Comparison of ENCODE assay signal across 3 cellular contexts in the genomic region with DNA sequence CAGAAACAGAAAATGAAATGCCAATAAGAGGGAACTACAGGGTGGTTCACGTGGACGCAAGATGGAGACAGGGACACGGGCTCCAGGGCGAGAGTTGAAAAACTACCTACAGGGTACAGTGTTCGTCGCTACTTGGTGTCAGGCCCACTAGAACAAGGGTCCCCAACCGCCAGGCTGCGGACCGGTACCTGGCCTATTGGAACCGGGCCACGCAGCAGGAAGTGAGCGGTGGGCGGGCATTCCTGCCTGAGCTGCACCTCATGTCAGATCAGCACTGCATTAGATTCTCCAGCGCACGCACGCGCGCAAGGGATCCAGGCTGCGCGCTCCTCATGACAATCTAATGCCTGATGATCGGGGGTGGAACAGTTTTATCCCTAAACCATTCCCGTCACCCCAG.
TF ChIP-seq lines count a peak whose summit lies in the region.

No MANE protein-coding gene starts in this region.

TF ChIP-seq in IMR-90, 13 proteins besides CTCF, POLR2A, EP300 and RAD21:
- TF ChIP-seq, protein P1, sequence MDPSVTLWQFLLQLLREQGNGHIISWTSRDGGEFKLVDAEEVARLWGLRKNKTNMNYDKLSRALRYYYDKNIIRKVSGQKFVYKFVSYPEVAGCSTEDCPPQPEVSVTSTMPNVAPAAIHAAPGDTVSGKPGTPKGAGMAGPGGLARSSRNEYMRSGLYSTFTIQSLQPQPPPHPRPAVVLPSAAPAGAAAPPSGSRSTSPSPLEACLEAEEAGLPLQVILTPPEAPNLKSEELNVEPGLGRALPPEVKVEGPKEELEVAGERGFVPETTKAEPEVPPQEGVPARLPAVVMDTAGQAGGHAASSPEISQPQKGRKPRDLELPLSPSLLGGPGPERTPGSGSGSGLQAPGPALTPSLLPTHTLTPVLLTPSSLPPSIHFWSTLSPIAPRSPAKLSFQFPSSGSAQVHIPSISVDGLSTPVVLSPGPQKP (IDR thresholded peaks at IDR 0.05; ENCODE audit: borderline replicate concordance, low read depth, low read length) = no peak
- TF ChIP-seq MAFK (IDR thresholded peaks at IDR 0.05; ENCODE audit: low read depth, low read length) (no peak), NFE2L2 (IDR thresholded peaks at IDR 0.05; ENCODE audit: low read depth, low read length) (no peak)
- TF ChIP-seq, protein P2, sequence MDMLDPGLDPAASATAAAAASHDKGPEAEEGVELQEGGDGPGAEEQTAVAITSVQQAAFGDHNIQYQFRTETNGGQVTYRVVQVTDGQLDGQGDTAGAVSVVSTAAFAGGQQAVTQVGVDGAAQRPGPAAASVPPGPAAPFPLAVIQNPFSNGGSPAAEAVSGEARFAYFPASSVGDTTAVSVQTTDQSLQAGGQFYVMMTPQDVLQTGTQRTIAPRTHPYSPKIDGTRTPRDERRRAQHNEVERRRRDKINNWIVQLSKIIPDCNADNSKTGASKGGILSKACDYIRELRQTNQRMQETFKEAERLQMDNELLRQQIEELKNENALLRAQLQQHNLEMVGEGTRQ (IDR thresholded peaks at IDR 0.05; ENCODE audit: low read depth, low read length) = no peak

TF ChIP-seq in GM12878, 131 proteins besides CTCF, POLR2A, EP300 and RAD21 (continues in another document):
- TF ChIP-seq, protein P3, sequence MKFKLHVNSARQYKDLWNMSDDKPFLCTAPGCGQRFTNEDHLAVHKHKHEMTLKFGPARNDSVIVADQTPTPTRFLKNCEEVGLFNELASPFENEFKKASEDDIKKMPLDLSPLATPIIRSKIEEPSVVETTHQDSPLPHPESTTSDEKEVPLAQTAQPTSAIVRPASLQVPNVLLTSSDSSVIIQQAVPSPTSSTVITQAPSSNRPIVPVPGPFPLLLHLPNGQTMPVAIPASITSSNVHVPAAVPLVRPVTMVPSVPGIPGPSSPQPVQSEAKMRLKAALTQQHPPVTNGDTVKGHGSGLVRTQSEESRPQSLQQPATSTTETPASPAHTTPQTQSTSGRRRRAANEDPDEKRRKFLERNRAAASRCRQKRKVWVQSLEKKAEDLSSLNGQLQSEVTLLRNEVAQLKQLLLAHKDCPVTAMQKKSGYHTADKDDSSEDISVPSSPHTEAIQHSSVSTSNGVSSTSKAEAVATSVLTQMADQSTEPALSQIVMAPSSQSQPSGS (IDR thresholded peaks at IDR 0.05; ENCODE audit: low read length) = no peak
- TF ChIP-seq, protein P4, sequence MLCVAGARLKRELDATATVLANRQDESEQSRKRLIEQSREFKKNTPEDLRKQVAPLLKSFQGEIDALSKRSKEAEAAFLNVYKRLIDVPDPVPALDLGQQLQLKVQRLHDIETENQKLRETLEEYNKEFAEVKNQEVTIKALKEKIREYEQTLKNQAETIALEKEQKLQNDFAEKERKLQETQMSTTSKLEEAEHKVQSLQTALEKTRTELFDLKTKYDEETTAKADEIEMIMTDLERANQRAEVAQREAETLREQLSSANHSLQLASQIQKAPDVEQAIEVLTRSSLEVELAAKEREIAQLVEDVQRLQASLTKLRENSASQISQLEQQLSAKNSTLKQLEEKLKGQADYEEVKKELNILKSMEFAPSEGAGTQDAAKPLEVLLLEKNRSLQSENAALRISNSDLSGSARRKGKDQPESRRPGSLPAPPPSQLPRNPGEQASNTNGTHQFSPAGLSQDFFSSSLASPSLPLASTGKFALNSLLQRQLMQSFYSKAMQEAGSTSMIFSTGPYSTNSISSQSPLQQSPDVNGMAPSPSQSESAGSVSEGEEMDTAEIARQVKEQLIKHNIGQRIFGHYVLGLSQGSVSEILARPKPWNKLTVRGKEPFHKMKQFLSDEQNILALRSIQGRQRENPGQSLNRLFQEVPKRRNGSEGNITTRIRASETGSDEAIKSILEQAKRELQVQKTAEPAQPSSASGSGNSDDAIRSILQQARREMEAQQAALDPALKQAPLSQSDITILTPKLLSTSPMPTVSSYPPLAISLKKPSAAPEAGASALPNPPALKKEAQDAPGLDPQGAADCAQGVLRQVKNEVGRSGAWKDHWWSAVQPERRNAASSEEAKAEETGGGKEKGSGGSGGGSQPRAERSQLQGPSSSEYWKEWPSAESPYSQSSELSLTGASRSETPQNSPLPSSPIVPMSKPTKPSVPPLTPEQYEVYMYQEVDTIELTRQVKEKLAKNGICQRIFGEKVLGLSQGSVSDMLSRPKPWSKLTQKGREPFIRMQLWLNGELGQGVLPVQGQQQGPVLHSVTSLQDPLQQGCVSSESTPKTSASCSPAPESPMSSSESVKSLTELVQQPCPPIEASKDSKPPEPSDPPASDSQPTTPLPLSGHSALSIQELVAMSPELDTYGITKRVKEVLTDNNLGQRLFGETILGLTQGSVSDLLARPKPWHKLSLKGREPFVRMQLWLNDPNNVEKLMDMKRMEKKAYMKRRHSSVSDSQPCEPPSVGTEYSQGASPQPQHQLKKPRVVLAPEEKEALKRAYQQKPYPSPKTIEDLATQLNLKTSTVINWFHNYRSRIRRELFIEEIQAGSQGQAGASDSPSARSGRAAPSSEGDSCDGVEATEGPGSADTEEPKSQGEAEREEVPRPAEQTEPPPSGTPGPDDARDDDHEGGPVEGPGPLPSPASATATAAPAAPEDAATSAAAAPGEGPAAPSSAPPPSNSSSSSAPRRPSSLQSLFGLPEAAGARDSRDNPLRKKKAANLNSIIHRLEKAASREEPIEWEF (IDR thresholded peaks at IDR 0.05; ENCODE audit: insufficient replicate concordance, low read depth, low read length) = no peak
- no peak for TF ChIP-seq POU2F2 (IDR thresholded peaks at IDR 0.05; ENCODE audit: borderline replicate concordance, low read depth, low read length)
- TF ChIP-seq NFXL1 (IDR thresholded peaks at IDR 0.05; ENCODE audit: borderline replicate concordance) = no peak
- TF ChIP-seq MYC (IDR thresholded peaks at IDR 0.05; ENCODE audit: insufficient read depth, insufficient read length, insufficient replicate concordance, low read length, severe bottlenecking) = no peak
- no peak for TF ChIP-seq CHD2 (IDR thresholded peaks at IDR 0.05; ENCODE audit: borderline replicate concordance, low read depth, low read length)
- TF ChIP-seq WRNIP1 (IDR thresholded peaks at IDR 0.05; ENCODE audit: borderline replicate concordance, low read depth, low read length) = no peak
- TF ChIP-seq KAT2A (conservative IDR thresholded peaks at IDR 0.05; ENCODE audit: control insufficient read depth, low read depth, low read length) = no peak
- no peak for TF ChIP-seq POLR2AphosphoS5 (IDR thresholded peaks at IDR 0.05; ENCODE audit: low read length)
- TF ChIP-seq MTA2 (IDR thresholded peaks at IDR 0.05; ENCODE audit: low read depth) = no peak
- TF ChIP-seq, protein P5, sequence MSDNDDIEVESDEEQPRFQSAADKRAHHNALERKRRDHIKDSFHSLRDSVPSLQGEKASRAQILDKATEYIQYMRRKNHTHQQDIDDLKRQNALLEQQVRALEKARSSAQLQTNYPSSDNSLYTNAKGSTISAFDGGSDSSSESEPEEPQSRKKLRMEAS (IDR thresholded peaks at IDR 0.05; ENCODE audit: low read depth, low read length) = no peak
- TF ChIP-seq CREB1 (IDR thresholded peaks at IDR 0.05; ENCODE audit: low read depth) = no peak
- TF ChIP-seq NRF1 (conservative IDR thresholded peaks at IDR 0.05; ENCODE audit: low read depth, low read length) = no peak
- TF ChIP-seq ZSCAN29 (IDR thresholded peaks at IDR 0.05) = no peak
- no peak for TF ChIP-seq MXI1 (IDR thresholded peaks at IDR 0.05; ENCODE audit: low read depth, low read length)
- no peak for TF ChIP-seq IKZF1 (conservative IDR thresholded peaks at IDR 0.05)
- no peak for TF ChIP-seq FOXK2 (IDR thresholded peaks at IDR 0.05)

TF ChIP-seq in endothelial cell of umbilical vein, 7 proteins besides CTCF, POLR2A, EP300 and RAD21:
- TF ChIP-seq POLR2AphosphoS5 (IDR thresholded peaks at IDR 0.05; ENCODE audit: insufficient read depth, low read depth, low read length) (no peak), JUN (IDR thresholded peaks at IDR 0.05; ENCODE audit: borderline replicate concordance, insufficient read depth, insufficient read length, low read depth) (no peak), GATA2 (IDR thresholded peaks at IDR 0.05; ENCODE audit: insufficient read depth, insufficient read length, low read depth, low read length) (no peak), EZH2 (IDR thresholded peaks at IDR 0.05; ENCODE audit: borderline replicate concordance, low read depth, low read length, severe bottlenecking) (no peak), FOS (IDR thresholded peaks at IDR 0.05; ENCODE audit: borderline replicate concordance, insufficient read depth, low read length) (no peak)
- TF ChIP-seq, protein P5 (IDR thresholded peaks at IDR 0.05; ENCODE audit: insufficient read depth, insufficient read length) = no peak
